ENCODE assay signal across 8 cellular contexts in genomic region chr2:237965844-237966243, GRCh38. TPM values are rescaled to one million over a fixed set of nuclear protein-coding genes. Genes with fewer than 3 reads are reported as not detected.
DNase-seq lines count a peak whose midpoint lies in the region; TF ChIP-seq lines count a peak whose summit lies in the region.
"Not testable (repeated sequence)": the region's sequence is repeated elsewhere in the genome, so short reads cannot be mapped to it uniquely, and the experiment has no call there.

No MANE protein-coding gene starts in this region.

- not testable (repeated sequence) for H4K20me1 ChIP-seq in OCI-LY1 (ENCODE audit: insufficient read depth, low read length); mammary epithelial cell (ENCODE audit: insufficient read depth, low read length)

- not testable (repeated sequence) for H3K36me3 Mint-ChIP-seq in CD8-positive, alpha-beta memory T cell
- peaks cover 16% of the 10 kb centered on the region for H3K36me3 Mint-ChIP-seq in activated T-cell treated with anti-CD3 and anti-CD28 coated beads, Interleukin-2, amount 50 U/mL, for 24 hours (ENCODE audit: low read depth)

- not testable (repeated sequence) for H3K36me3 ChIP-seq in CD8-positive, alpha-beta memory T cell (ENCODE audit: insufficient read depth, low read length); OCI-LY1 (ENCODE audit: insufficient read depth, low read length); mammary epithelial cell (ENCODE audit: insufficient read depth, low read length); cardiac muscle cell; mucosa of rectum (ENCODE audit: control insufficient read depth in 2 of 2, insufficient read depth in 2 of 2, low read length in 2 of 2); transverse colon

- peaks cover 30 to 37% (median 32%) of the 10 kb centered on the region in 3 donors for H3K4me1 Mint-ChIP-seq in CD8-positive, alpha-beta memory T cell
- H3K4me1 Mint-ChIP-seq in activated T-cell treated with anti-CD3 and anti-CD28 coated beads, Interleukin-2, amount 50 U/mL, for 24 hours (ENCODE audit: low read depth) = peaks cover 37% of the 10 kb centered on the region

- not testable (repeated sequence) for TF ChIP-seq CTCF in OCI-LY1 (IDR thresholded peaks at IDR 0.05; ENCODE audit: low read length); mammary epithelial cell (conservative IDR thresholded peaks at IDR 0.05 in 1 of 2, IDR thresholded peaks at IDR 0.05 in 1 of 2; ENCODE audit: extremely low read depth in 1 of 2, insufficient read depth in 1 of 2, low read depth in 1 of 2, low read length in 2 of 2); cardiac muscle cell (IDR thresholded peaks at IDR 0.05; ENCODE audit: low read depth, low read length); retinal pigment epithelial cell (conservative IDR thresholded peaks at IDR 0.05; ENCODE audit: low read depth, low read length); transverse colon (IDR thresholded peaks at IDR 0.05)

- not testable (repeated sequence) for TF ChIP-seq EP300 in transverse colon (IDR thresholded peaks at IDR 0.05; ENCODE audit: low read depth)

- POLR2A ChIA-PET in CD8-positive, alpha-beta memory T cell (lab: Charles Lee) = interaction anchor here (0.6 kb wide), 1 partner anchor 278 kb away, joined by 3 read pairs; no protein-coding TSS in a partner anchor

- not testable (repeated sequence) for H3K27me3 Mint-ChIP-seq in CD8-positive, alpha-beta memory T cell; activated T-cell treated with anti-CD3 and anti-CD28 coated beads, Interleukin-2, amount 50 U/mL, for 24 hours

- not testable (repeated sequence) for H3K9me2 ChIP-seq in OCI-LY1 (ENCODE audit: low read depth, low read length)

- H3K27ac ChIP-seq in CD8-positive, alpha-beta memory T cell (ENCODE audit: low read depth, low read length) = peak overlapping the region; percentile 58
- not testable (repeated sequence) for H3K27ac ChIP-seq in OCI-LY1 (ENCODE audit: low read depth, low read length, poor library complexity, severe bottlenecking); mammary epithelial cell (ENCODE audit: insufficient read depth, low read depth, low read length); cardiac muscle cell
- H3K27ac ChIP-seq in mucosa of rectum (ENCODE audit: low read depth in 2 of 2, low read length in 2 of 2) (peak overlapping the region in 1 of 2 donors; percentile 67), transverse colon (peak overlapping the region; percentile 60 to 86 (median 73))

- H3K27ac Mint-ChIP-seq in CD8-positive, alpha-beta memory T cell = peak overlapping the region in 5 of 8 donors; percentile 35 to 96 (median 81)
- H3K27ac Mint-ChIP-seq in activated T-cell treated with anti-CD3 and anti-CD28 coated beads, Interleukin-2, amount 50 U/mL, for 24 hours = not testable (repeated sequence)

- not testable (repeated sequence) for TF ChIP-seq POLR2A in transverse colon (IDR thresholded peaks at IDR 0.05)

- peaks cover 3 to 12% (median 11%) of the 10 kb centered on the region in 5 donors for H3K9me3 Mint-ChIP-seq in CD8-positive, alpha-beta memory T cell
- H3K9me3 Mint-ChIP-seq in activated T-cell treated with anti-CD3 and anti-CD28 coated beads, Interleukin-2, amount 50 U/mL, for 24 hours = not testable (repeated sequence)

- H3K4me2 ChIP-seq in OCI-LY1 (ENCODE audit: low read length) = peak overlapping the region; percentile 64
- peak overlapping the region; percentile 96 for H3K4me2 ChIP-seq in mammary epithelial cell (ENCODE audit: insufficient read depth, low read depth, low read length)

- 76% methylated on average over 12 of the region's 13 CpGs for WGBS in mammary epithelial cell (ENCODE audit: low coverage, missing lambda C conversion rate)
- WGBS in transverse colon (ENCODE audit: low coverage in 1 of 2), 2 donors = 72 to 81% methylated on average over 13 of the region's 13 CpGs

- dilution Hi-C loops in mammary epithelial cell (cut with HindIII; ENCODE audit: low sequenced_read_pairs) = not testable (repeated sequence)

- not testable (repeated sequence) for H3K79me2 ChIP-seq in OCI-LY1 (ENCODE audit: insufficient read depth, low read length)
- peaks cover 39% of the 10 kb centered on the region for H3K79me2 ChIP-seq in mammary epithelial cell (ENCODE audit: insufficient read depth, low read length)

- CTCF ChIA-PET in CD8-positive, alpha-beta memory T cell (lab: Charles Lee); mammary epithelial cell (lab: Charles Lee; ENCODE audit: low non-redundant PET): not testable (repeated sequence)

- intact Hi-C loops in mammary epithelial cell (cut with micrococcal nuclease) (loop anchor here (5.0 kb wide), 2 partner anchors 66 to 201 kb away; no protein-coding TSS in a partner anchor), transverse colon (cut with DNase I; ENCODE audit: low total_unique reads) (loop anchor here (2.0 kb wide), 1 partner anchor 107 kb away; the partner anchor contains the start of gene RAMP1)

- peaks cover 40% of the 10 kb centered on the region for H3K4me1 ChIP-seq in CD8-positive, alpha-beta memory T cell (ENCODE audit: insufficient read depth, low read length)
- peaks cover 35% of the 10 kb centered on the region for H3K4me1 ChIP-seq in OCI-LY1 (ENCODE audit: insufficient read depth, low read length, severe bottlenecking)
- H3K4me1 ChIP-seq in mammary epithelial cell (ENCODE audit: insufficient read depth, low read length) = peaks cover 14% of the 10 kb centered on the region
- H3K4me1 ChIP-seq in cardiac muscle cell (ENCODE audit: low read depth) = not testable (repeated sequence)
- H3K4me1 ChIP-seq in mucosa of rectum (ENCODE audit: control insufficient read depth in 2 of 2, insufficient read depth in 2 of 2, low read length in 2 of 2) = peaks cover 12 to 24% of the 10 kb centered on the region in 2 donors
- H3K4me1 ChIP-seq in transverse colon = peaks cover 14 to 27% (median 24%) of the 10 kb centered on the region in 4 donors

- peaks cover 10% of the 10 kb centered on the region for H3K9me3 ChIP-seq in CD8-positive, alpha-beta memory T cell (ENCODE audit: low read length)
- H3K9me3 ChIP-seq in OCI-LY1 (ENCODE audit: low read length) = peaks cover 12% of the 10 kb centered on the region
- peaks cover 24% of the 10 kb centered on the region for H3K9me3 ChIP-seq in mammary epithelial cell (replicated peaks; ENCODE audit: insufficient read depth, low read length)
- not testable (repeated sequence) for H3K9me3 ChIP-seq in cardiac muscle cell (ENCODE audit: low read depth)
- peaks cover 0 to 10% of the 10 kb centered on the region in 2 donors for H3K9me3 ChIP-seq in mucosa of rectum (ENCODE audit: control insufficient read depth in 2 of 2, low read length in 2 of 2)
- H3K9me3 ChIP-seq in transverse colon = peaks cover 9 to 13% of the 10 kb centered on the region in 2 donors

- peak overlapping the region; percentile 80 to 96 (median 87) for H3K4me3 Mint-ChIP-seq in CD8-positive, alpha-beta memory T cell
- peak overlapping the region; percentile 79 for H3K4me3 Mint-ChIP-seq in activated T-cell treated with anti-CD3 and anti-CD28 coated beads, Interleukin-2, amount 50 U/mL, for 24 hours

- H3F3A ChIP-seq in OCI-LY1 (ENCODE audit: insufficient read depth, low read length) = not testable (repeated sequence)

- H2AFZ ChIP-seq in OCI-LY1 (ENCODE audit: low read length) = peak overlapping the region; percentile 87; the same call in 1 of the 2 replicates
- peak overlapping the region; percentile 91 for H2AFZ ChIP-seq in mammary epithelial cell (ENCODE audit: low read depth, low read length)

- BruUV-seq in mammary epithelial cell (replicated peaks; lab: Mats Ljungman, UMichigan) = not testable (repeated sequence)

- not testable (repeated sequence) for DNase-seq in CD8-positive, alpha-beta memory T cell; activated T-cell treated with anti-CD3 and anti-CD28 coated beads, Interleukin-2, amount 50 U/mL, for 24 hours; mammary epithelial cell; cardiac muscle cell (ENCODE audit: low read depth in 1 of 2, low spot score in 1 of 2); retinal pigment epithelial cell (ENCODE audit: low read depth); transverse colon

- not testable (repeated sequence) for H3K9ac ChIP-seq in OCI-LY1 (ENCODE audit: low read length); mammary epithelial cell (ENCODE audit: insufficient read depth, low read length)
- peak overlapping the region in 1 of 2 donors; percentile 69 for H3K9ac ChIP-seq in mucosa of rectum (ENCODE audit: low read depth in 1 of 2, low read length in 2 of 2)

- H3K4me3 ChIP-seq in CD8-positive, alpha-beta memory T cell (ENCODE audit: low read length) = peak overlapping the region; percentile 93
- peak overlapping the region; percentile 60 for H3K4me3 ChIP-seq in OCI-LY1 (ENCODE audit: low read depth, low read length, poor library complexity, severe bottlenecking)
- H3K4me3 ChIP-seq in mammary epithelial cell (replicated peaks in 1 of 3; ENCODE audit: insufficient read depth in 1 of 3, low read depth in 2 of 3, low read length in 3 of 3) = peak overlapping the region in 1 of 3 experiments; percentile 64
- peak overlapping the region; percentile 91 for H3K4me3 ChIP-seq in cardiac muscle cell
- H3K4me3 ChIP-seq in mucosa of rectum (ENCODE audit: low read length in 2 of 2) = peak overlapping the region; percentile 85 to 87
- H3K4me3 ChIP-seq in retinal pigment epithelial cell (ENCODE audit: low read length) = peak overlapping the region; percentile 82
- peak overlapping the region in 3 of 4 donors; percentile 51 to 72 (median 56) for H3K4me3 ChIP-seq in transverse colon

- in situ Hi-C loops in mammary epithelial cell (cut with MboI; ENCODE audit: low sequenced_read_pairs in 2 of 2); transverse colon (cut with MboI; ENCODE audit: low pct_ligation_motif_present in 1 of 4, low pct_unique_long_range_greater_than_20kb in 1 of 4, low sequenced_read_pairs in 3 of 4): not testable (repeated sequence)

- H3K27me3 ChIP-seq in CD8-positive, alpha-beta memory T cell (ENCODE audit: insufficient read depth, low read length, poor library complexity, severe bottlenecking); OCI-LY1 (ENCODE audit: insufficient read depth, low read length); mammary epithelial cell (ENCODE audit: insufficient read depth, low read length); cardiac muscle cell; mucosa of rectum (ENCODE audit: control insufficient read depth in 2 of 2, insufficient read depth in 2 of 2, low read length in 2 of 2); transverse colon: not testable (repeated sequence)

RNA-seq across cellular contexts. Expression of gene UBE2F, which starts 1.0 kb away (rescaled TPM):
- 10 to 100 TPM; 65.8 to 68.8 TPM for total RNA-seq in CD8-positive, alpha-beta memory T cell
- polyA plus RNA-seq in CD8-positive, alpha-beta memory T cell = 70.7 TPM
- total RNA-seq in mammary epithelial cell (10 to 100 TPM; 41.5 to 69.3 TPM), cardiac muscle cell (35.1 and 62.4 TPM in 2 replicates), transverse colon (10 to 100 TPM; 66.8 to 79.4 (median 70.5) TPM)
- polyA plus RNA-seq in mammary epithelial cell (84.4 TPM), cardiac muscle cell (47.2 and 66.2 TPM in 2 replicates)
- 30.8 TPM for polyA minus RNA-seq in mammary epithelial cell
